In the genomic region with DNA sequence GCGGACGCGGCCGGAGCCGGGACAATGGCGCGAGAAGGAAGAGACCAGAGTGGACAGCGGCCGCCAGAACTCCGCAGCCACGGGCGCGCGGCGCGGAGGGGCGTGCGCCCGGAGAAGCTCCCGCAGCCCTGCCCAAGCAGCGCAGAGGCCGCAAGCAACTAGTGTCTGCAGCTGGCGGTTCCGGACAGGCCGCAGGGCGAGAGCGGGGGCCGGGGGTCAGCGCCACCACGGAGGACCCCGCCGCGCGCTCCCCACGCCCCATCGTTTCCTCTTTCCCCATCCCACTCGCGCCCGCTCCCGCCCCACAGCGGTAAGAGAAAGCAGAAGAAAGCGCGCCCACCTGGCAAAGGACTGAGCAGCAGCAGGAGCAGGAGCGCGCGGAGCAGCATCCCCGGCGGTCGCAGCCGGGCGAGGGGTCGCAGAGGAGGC, we compare ENCODE assay signal across 1 cellular context.
TF ChIP-seq lines count a peak whose summit lies in the region.

No MANE protein-coding gene starts in this region.

TF ChIP-seq in HEK293, 187 proteins besides CTCF, POLR2A, EP300 and RAD21 (continued from another document):
- TF ChIP-seq, protein P1, sequence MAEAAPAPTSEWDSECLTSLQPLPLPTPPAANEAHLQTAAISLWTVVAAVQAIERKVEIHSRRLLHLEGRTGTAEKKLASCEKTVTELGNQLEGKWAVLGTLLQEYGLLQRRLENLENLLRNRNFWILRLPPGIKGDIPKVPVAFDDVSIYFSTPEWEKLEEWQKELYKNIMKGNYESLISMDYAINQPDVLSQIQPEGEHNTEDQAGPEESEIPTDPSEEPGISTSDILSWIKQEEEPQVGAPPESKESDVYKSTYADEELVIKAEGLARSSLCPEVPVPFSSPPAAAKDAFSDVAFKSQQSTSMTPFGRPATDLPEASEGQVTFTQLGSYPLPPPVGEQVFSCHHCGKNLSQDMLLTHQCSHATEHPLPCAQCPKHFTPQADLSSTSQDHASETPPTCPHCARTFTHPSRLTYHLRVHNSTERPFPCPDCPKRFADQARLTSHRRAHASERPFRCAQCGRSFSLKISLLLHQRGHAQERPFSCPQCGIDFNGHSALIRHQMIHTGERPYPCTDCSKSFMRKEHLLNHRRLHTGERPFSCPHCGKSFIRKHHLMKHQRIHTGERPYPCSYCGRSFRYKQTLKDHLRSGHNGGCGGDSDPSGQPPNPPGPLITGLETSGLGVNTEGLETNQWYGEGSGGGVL (tag by site-specific recombination; IDR thresholded peaks at IDR 0.05): no peak
- TF ChIP-seq ZNF768 (tag by site-specific recombination; IDR thresholded peaks at IDR 0.05) (no peak), SALL2 (tag by site-specific recombination; IDR thresholded peaks at IDR 0.05; ENCODE audit: borderline replicate concordance) (no peak)
- TF ChIP-seq, protein P2, sequence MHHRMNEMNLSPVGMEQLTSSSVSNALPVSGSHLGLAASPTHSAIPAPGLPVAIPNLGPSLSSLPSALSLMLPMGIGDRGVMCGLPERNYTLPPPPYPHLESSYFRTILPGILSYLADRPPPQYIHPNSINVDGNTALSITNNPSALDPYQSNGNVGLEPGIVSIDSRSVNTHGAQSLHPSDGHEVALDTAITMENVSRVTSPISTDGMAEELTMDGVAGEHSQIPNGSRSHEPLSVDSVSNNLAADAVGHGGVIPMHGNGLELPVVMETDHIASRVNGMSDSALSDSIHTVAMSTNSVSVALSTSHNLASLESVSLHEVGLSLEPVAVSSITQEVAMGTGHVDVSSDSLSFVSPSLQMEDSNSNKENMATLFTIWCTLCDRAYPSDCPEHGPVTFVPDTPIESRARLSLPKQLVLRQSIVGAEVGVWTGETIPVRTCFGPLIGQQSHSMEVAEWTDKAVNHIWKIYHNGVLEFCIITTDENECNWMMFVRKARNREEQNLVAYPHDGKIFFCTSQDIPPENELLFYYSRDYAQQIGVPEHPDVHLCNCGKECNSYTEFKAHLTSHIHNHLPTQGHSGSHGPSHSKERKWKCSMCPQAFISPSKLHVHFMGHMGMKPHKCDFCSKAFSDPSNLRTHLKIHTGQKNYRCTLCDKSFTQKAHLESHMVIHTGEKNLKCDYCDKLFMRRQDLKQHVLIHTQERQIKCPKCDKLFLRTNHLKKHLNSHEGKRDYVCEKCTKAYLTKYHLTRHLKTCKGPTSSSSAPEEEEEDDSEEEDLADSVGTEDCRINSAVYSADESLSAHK (tag by site-specific recombination; IDR thresholded peaks at IDR 0.05): no peak
